In the genomic region with DNA sequence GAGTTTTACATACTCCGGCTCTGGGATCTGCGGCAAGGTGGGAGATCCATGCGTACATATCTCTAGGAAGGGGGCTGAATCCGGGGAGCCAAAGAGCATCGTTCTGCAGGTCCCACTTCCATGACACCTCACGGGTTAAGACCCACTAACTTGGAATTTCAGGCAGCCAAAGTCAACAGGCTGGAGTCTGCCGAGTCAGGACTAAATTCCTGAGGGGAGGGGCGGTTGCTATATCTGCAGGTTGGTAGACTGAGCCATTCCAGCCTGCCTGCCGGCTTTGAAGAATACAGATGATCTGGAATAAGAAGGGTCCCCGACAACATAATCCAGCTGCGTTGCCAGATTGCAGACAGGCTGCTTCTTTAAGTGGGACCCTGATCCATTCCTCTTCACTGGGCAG, we compare ENCODE assay signal across 20 cellular contexts.
DNase-seq lines count a peak whose midpoint lies in the region; ATAC-seq and TF ChIP-seq lines count a peak whose summit lies in the region.
"Had no signal": no experiment of that assay in that cellular context is flagged by ENCODE, and none has a peak within 500 bp of the region (broad histone marks: within the 10 kb centered on the region; RNA-seq: fewer than 3 reads in every experiment).

No MANE protein-coding gene starts in this region.

- peak in 1 of 2 donors; percentile 26 for ATAC-seq in lower lobe of right lung
- ATAC-seq in HG02870 (IDR thresholded peaks at IDR 0.05; ENCODE audit: unreplicated experiment): no peak
- ATAC-seq: GM12878 had no signal

- POLR2A ChIA-PET in Caco-2 (lab: Charles Lee): no interaction called here

- H3K27me3 ChIP-seq in Caco-2 (replicated peaks; ENCODE audit: control insufficient read depth, insufficient read depth, low read length) (no peaks in the 10 kb centered on the region), NT2/D1 (ENCODE audit: insufficient read depth, insufficient read length) (no peaks in the 10 kb centered on the region), lower lobe of right lung (ENCODE audit: low read depth) (no peaks in the 10 kb centered on the region)

- no peak overlapping the region for H3K4me3 Mint-ChIP-seq in Caco-2 (ENCODE audit: unreplicated experiment)
- H3K4me3 Mint-ChIP-seq: CD4-positive, alpha-beta memory T cell; HFFc6 had no signal

- 0 out of 2 replicates have a peak, but pooled peaks cover 4% of the 10 kb centered on the region for H3K9me3 ChIP-seq in Caco-2
- no peaks in the 10 kb centered on the region for H3K9me3 ChIP-seq in NT2/D1 (ENCODE audit: insufficient read depth, low read length)
- no peaks in the 10 kb centered on the region for H3K9me3 ChIP-seq in lower lobe of right lung

- DNase-seq in Caco-2: peak; percentile 40 to 50
- peak; percentile 61 for DNase-seq in NT2/D1 (ENCODE audit: low read depth, low spot score)
- DNase-seq in fibroblast of the aortic adventitia (ENCODE audit: low read depth): peak; percentile 10
- DNase-seq in lower lobe of right lung: peak; percentile 10
- DNase-seq in kidney glomerular epithelial cell (lab: John Stamatoyannopoulos, UW): no peak
- no peak for DNase-seq in caudate nucleus (lab: John Stamatoyannopoulos, UW)
- DNase-seq in EL: no peak
- DNase-seq: CD4-positive, alpha-beta memory T cell; DMS79 treated with DMSO at 0.1 percent for 48 hours; GDM1; GOT3; HFFc6; NCI-H187; NCI-H69; NK-92 treated with Interleukin-12 subunit alpha and Interleukin-12 subunit beta, amount 100 ng/mL, for 24 hours; OCI-M1; RPMI8226; SIG-M5 had no signal

- no peaks in the 10 kb centered on the region for H3K4me1 Mint-ChIP-seq in Caco-2 (ENCODE audit: low read depth, unreplicated experiment)
- H3K4me1 Mint-ChIP-seq: CD4-positive, alpha-beta memory T cell had no signal

- peaks cover 3% of the 10 kb centered on the region for H3K27me3 Mint-ChIP-seq in Caco-2 (ENCODE audit: insufficient read depth, unreplicated experiment)
- H3K27me3 Mint-ChIP-seq: CD4-positive, alpha-beta memory T cell had no signal

- no peak overlapping the region for H3K27ac Mint-ChIP-seq in Caco-2 (ENCODE audit: unreplicated experiment)
- H3K27ac Mint-ChIP-seq: CD4-positive, alpha-beta memory T cell; HFFc6 had no signal

- CTCF ChIA-PET in Caco-2 (lab: Charles Lee): no interaction called here

- no peak overlapping the region for H3K4me3 ChIP-seq in Caco-2 (ENCODE audit: low read depth, low read length)
- H3K4me3 ChIP-seq in NT2/D1 (ENCODE audit: insufficient read length, low read depth): no peak overlapping the region
- no peak overlapping the region for H3K4me3 ChIP-seq in fibroblast of the aortic adventitia (ENCODE audit: low read depth, low read length)
- no peak overlapping the region for H3K4me3 ChIP-seq in lower lobe of right lung
- H3K4me3 ChIP-seq: GM12878 had no signal

- intact Hi-C loops in Caco-2 (cut with micrococcal nuclease; ENCODE audit: unreplicated experiment) (no loop called here), lower lobe of right lung (cut with DNase I) (no loop called here)

- no peaks in the 10 kb centered on the region for H3K9me3 Mint-ChIP-seq in Caco-2 (ENCODE audit: unreplicated experiment)
- H3K9me3 Mint-ChIP-seq: HFFc6 had no signal

- H3K4me1 ChIP-seq in Caco-2 (0 out of 2 replicates have a peak, but pooled peaks cover 8% of the 10 kb centered on the region), NT2/D1 (ENCODE audit: insufficient read depth, insufficient read length) (peaks cover 11% of the 10 kb centered on the region), lower lobe of right lung (no peaks in the 10 kb centered on the region)

- no peak overlapping the region for H3K9ac ChIP-seq in NT2/D1 (ENCODE audit: insufficient read length, low read depth)

- H3K27ac ChIP-seq in lower lobe of right lung (no peak overlapping the region), caudate nucleus (ENCODE audit: low read depth, low read length) (no peak overlapping the region)

- BruUV-seq in Caco-2 (replicated peaks; lab: Mats Ljungman, UMichigan): no TSS peak

- H3K36me3 ChIP-seq in Caco-2 (ENCODE audit: control insufficient read depth, insufficient read depth, low read length): no peaks in the 10 kb centered on the region
- H3K36me3 ChIP-seq in NT2/D1 (ENCODE audit: insufficient read depth, insufficient read length, low read length): no peaks in the 10 kb centered on the region
- no peaks in the 10 kb centered on the region for H3K36me3 ChIP-seq in lower lobe of right lung

- TF ChIP-seq CTCF in Caco-2 (IDR thresholded peaks at IDR 0.05; ENCODE audit: insufficient read depth in 1 of 2, low read depth in 1 of 2, low read length in 1 of 2, severe bottlenecking in 1 of 2, unreplicated experiment in 1 of 2) (no peak), fibroblast of the aortic adventitia (IDR thresholded peaks at IDR 0.05; ENCODE audit: insufficient read depth, low read length) (no peak), lower lobe of right lung (IDR thresholded peaks at IDR 0.05) (no peak)

- no peaks in the 10 kb centered on the region for H3K36me3 Mint-ChIP-seq in Caco-2 (ENCODE audit: insufficient read depth, unreplicated experiment)
- H3K36me3 Mint-ChIP-seq: CD4-positive, alpha-beta memory T cell had no signal

Comparison
In these comparisons a context has a peak if more than half of its experiments do, and no peak if none do; other contexts are left out.
1. DNase-seq: peak in Caco-2 (2 of 2), NT2/D1 (single experiment), fibroblast of the aortic adventitia (single experiment) and lower lobe of right lung (single experiment); none in kidney glomerular epithelial cell (single experiment), caudate nucleus (0 of 61) and EL (single experiment).